8 cellular contexts compared by ENCODE assay signal in genomic region chr14:24036180-24036962, GRCh38.
DNase-seq lines count a peak whose midpoint lies in the region; ATAC-seq lines count a peak whose summit lies in the region.
"Not testable (repeated sequence)": the region's sequence is repeated elsewhere in the genome, so short reads cannot be mapped to it uniquely, and the experiment has no call there.

No MANE protein-coding gene starts in this region.

- peak overlapping the region; percentile 79 for H3K4me3 ChIP-seq in SK-N-MC
- H3K4me3 ChIP-seq in neuron (ENCODE audit: low read length) = peak overlapping the region; percentile 50

- peak; percentile 89 for DNase-seq in GM03348 (ENCODE audit: low spot score)
- DNase-seq in NCI-H1105 treated with DMSO at 0.1 percent for 48 hours (lab: John Stamatoyannopoulos, UW) = peak; percentile 78
- DNase-seq in SK-N-MC (ENCODE audit: low read depth, low spot score) = peak; percentile 18
- peak; percentile 74 for DNase-seq in globus pallidus (ENCODE audit: low spot score)
- DNase-seq in substantia nigra (lab: John Stamatoyannopoulos, UW) = peak in 45 of 49 donors; percentile 30 to 84 (median 65)

- H3K27me3 ChIP-seq in neuron (ENCODE audit: insufficient read depth, low read length) = not testable (repeated sequence)

- not testable (repeated sequence) for H3K9me3 Mint-ChIP-seq in activated naive CD8-positive, alpha-beta T cell (ENCODE audit: low read depth)

- not testable (repeated sequence) for H3K36me3 Mint-ChIP-seq in activated naive CD8-positive, alpha-beta T cell

- peak overlapping the region; percentile 93 for H3K27ac Mint-ChIP-seq in activated naive CD8-positive, alpha-beta T cell

- H3K4me1 Mint-ChIP-seq in activated naive CD8-positive, alpha-beta T cell (ENCODE audit: low read depth) = not testable (repeated sequence)

- not testable (repeated sequence) for H3K9me3 ChIP-seq in SK-N-MC (ENCODE audit: low read depth, low read length); neuron (ENCODE audit: low read length)

- H3K27me3 Mint-ChIP-seq in activated naive CD8-positive, alpha-beta T cell = not testable (repeated sequence)

- H3K27ac ChIP-seq in SK-N-MC (peak overlapping the region; percentile 65), substantia nigra (ENCODE audit: low read depth, low read length, poor library complexity, severe bottlenecking) (peak overlapping the region; percentile 79)

- ATAC-seq in HG02588 (IDR thresholded peaks at IDR 0.05; ENCODE audit: unreplicated experiment) = peak; percentile 76

- H3K4me1 ChIP-seq in neuron (ENCODE audit: insufficient read depth, low read length) = not testable (repeated sequence)

- peak overlapping the region; percentile 98 for H3K4me3 Mint-ChIP-seq in activated naive CD8-positive, alpha-beta T cell

- H2AFZ ChIP-seq in neuron (ENCODE audit: low read depth, low read length) = peak overlapping the region; percentile 24

- H3K36me3 ChIP-seq in SK-N-MC (ENCODE audit: insufficient read depth, low read length); neuron (ENCODE audit: insufficient read depth, low read length): not testable (repeated sequence)

- H3K9ac ChIP-seq in SK-N-MC (ENCODE audit: insufficient read length) = peak overlapping the region; percentile 76

Comparison
In these comparisons a context has a peak if more than half of its experiments do, and no peak if none do; other contexts are left out.
1. Peak in every context shown above with its lines: DNase-seq, ATAC-seq, H3K4me3 ChIP-seq and H3K27ac ChIP-seq.
2. DNase-seq: peak in every context shown above with its lines; median percentile 89 in GM03348; 78 in NCI-H1105 treated with DMSO at 0.1 percent for 48 hours; 74 in globus pallidus; 65 in substantia nigra; 18 in SK-N-MC.